Comparison of ENCODE assay signal across 6 cellular contexts in the genomic region with DNA sequence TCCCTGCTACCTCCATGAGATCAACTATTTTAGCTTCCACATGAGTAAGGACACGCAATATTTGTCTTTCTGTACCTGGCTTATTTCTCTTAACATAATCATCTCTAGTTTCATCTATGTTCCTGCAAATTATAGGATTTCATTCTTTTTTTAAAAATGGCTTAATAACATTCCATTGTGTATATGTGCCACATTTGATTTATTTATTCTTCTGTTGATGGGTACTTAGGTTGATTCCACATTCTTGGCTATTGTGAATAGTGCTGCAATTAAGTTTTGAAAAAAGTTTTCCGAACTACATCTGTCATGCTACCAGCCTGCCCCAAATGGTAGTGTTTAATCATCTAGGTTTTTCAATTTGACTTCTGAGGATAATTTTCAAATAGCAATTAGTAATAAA.
"Had no signal": no experiment of that assay in that cellular context is flagged by ENCODE, and none has a peak within 500 bp of the region (broad histone marks: within the 10 kb centered on the region; RNA-seq: fewer than 3 reads in every experiment).

No MANE protein-coding gene starts in this region.

- H3K4me1 Mint-ChIP-seq: H9 had no signal

- H3K4me3 ChIP-seq: GM23248 had no signal

- H3K4me3 Mint-ChIP-seq: H9 had no signal

- H3K27ac Mint-ChIP-seq: H9 had no signal

- H3K27ac ChIP-seq: GM23248 had no signal

- FAIRE-seq: HTR-8/SVneo had no signal

- H3K9me3 Mint-ChIP-seq: H9 had no signal

- DNase-seq: GM23248, GOT3, H9, HCEC 1CT, IMR-90 had no signal

- H2AFZ ChIP-seq: GM23248 had no signal

- H3K9ac ChIP-seq: GM23248 had no signal
